ENCODE assay signal across 8 cellular contexts in genomic region chr6:157021267-157022021, GRCh38.
DNase-seq lines count a peak whose midpoint lies in the region; ATAC-seq, FAIRE-seq and TF ChIP-seq lines count a peak whose summit lies in the region.

No MANE protein-coding gene starts in this region.

- H3K27ac Mint-ChIP-seq in activated naive CD4-positive, alpha-beta T cell treated with anti-CD3 and anti-CD28 coated beads for 36 hours, result peak overlapping the region; percentile 99

- CTCF ChIA-PET in activated naive CD4-positive, alpha-beta T cell treated with anti-CD3 and anti-CD28 coated beads for 36 hours (lab: Charles Lee), result interaction anchor here (1.4 kb wide), 1 partner anchor 231 kb away, joined by 3 read pairs; no protein-coding TSS in a partner anchor

- H3K27ac ChIP-seq in SJSA1 (peak overlapping the region; percentile 97), gastroesophageal sphincter (peak overlapping the region; percentile 84 to 99 (median 98)), suprapubic skin (peak overlapping the region; percentile 99)

- peaks cover 64% of the 10 kb centered on the region for H3K4me1 Mint-ChIP-seq in activated naive CD4-positive, alpha-beta T cell treated with anti-CD3 and anti-CD28 coated beads for 36 hours (ENCODE audit: low read depth)

- H3K9me3 ChIP-seq in SJSA1 (replicated peaks) (peaks cover 10% of the 10 kb centered on the region; the same call in 1 of the 2 replicates), gastroesophageal sphincter (no peaks in the 10 kb centered on the region), suprapubic skin (peaks cover 8% of the 10 kb centered on the region)

- no peaks in the 10 kb centered on the region for H3K27me3 Mint-ChIP-seq in activated naive CD4-positive, alpha-beta T cell treated with anti-CD3 and anti-CD28 coated beads for 36 hours (ENCODE audit: low read depth)

- no peak for FAIRE-seq in H54 (lab: Jason Lieb, UNC)

- H3K36me3 Mint-ChIP-seq in activated naive CD4-positive, alpha-beta T cell treated with anti-CD3 and anti-CD28 coated beads for 36 hours (ENCODE audit: low read depth), result no peaks in the 10 kb centered on the region

- DNase-seq in GM06990 (ENCODE audit: extremely low read depth, insufficient read length) (peak; percentile 92), H54 (ENCODE audit: insufficient read length, low spot score) (peak; percentile 42), SJSA1 (ENCODE audit: low read depth in 1 of 2, low spot score in 2 of 2) (peak; percentile 92 to 96), occipital lobe (lab: John Stamatoyannopoulos, UW) (peak; percentile 86), suprapubic skin (ENCODE audit: low spot score in 2 of 2) (peak; percentile 94 to 95)
- DNase-seq in activated naive CD4-positive, alpha-beta T cell treated with anti-CD3 and anti-CD28 coated beads for 36 hours, result peak; percentile 90

- H3K4me3 ChIP-seq in GM06990 (replicated peaks; ENCODE audit: low read depth, low read length), result peak overlapping the region; percentile 83
- H3K4me3 ChIP-seq in SJSA1, result peak overlapping the region; percentile 73
- H3K4me3 ChIP-seq in gastroesophageal sphincter, result peak overlapping the region; percentile 50 to 83
- peak overlapping the region; percentile 78 for H3K4me3 ChIP-seq in suprapubic skin

- TF ChIP-seq POLR2A in H54 (IDR thresholded peaks at IDR 0.05; ENCODE audit: low read depth, low read length) (peak; percentile 90), gastroesophageal sphincter (IDR thresholded peaks at IDR 0.05) (peak; percentile 97 to 98), suprapubic skin (IDR thresholded peaks at IDR 0.05) (peak; percentile 94 to 97)

- H3K4me1 ChIP-seq in SJSA1 (replicated peaks) (peaks cover 14% of the 10 kb centered on the region), gastroesophageal sphincter (peaks cover 6 to 50% (median 12%) of the 10 kb centered on the region in 3 donors), suprapubic skin (peaks cover 42% of the 10 kb centered on the region)

- peaks cover 3% of the 10 kb centered on the region for H3K9me3 Mint-ChIP-seq in activated naive CD4-positive, alpha-beta T cell treated with anti-CD3 and anti-CD28 coated beads for 36 hours

- intact Hi-C loops in activated naive CD4-positive, alpha-beta T cell treated with anti-CD3 and anti-CD28 coated beads for 36 hours (cut with micrococcal nuclease), result loop anchor here (1.0 to 10.0 kb wide), 11 partner anchors 12 to 1707 kb away; partner anchors contain the start of genes TFB1M and ZDHHC14

- TF ChIP-seq CTCF in GM06990 (IDR thresholded peaks at IDR 0.05; ENCODE audit: insufficient read depth, low read length, poor library complexity, severe bottlenecking) (no peak), LNCAP (IDR thresholded peaks at IDR 0.05) (peak; percentile 55), gastroesophageal sphincter (IDR thresholded peaks at IDR 0.05) (peak in 3 of 4 experiments; percentile 58 to 59 (median 59)), suprapubic skin (IDR thresholded peaks at IDR 0.05) (peak in 1 of 2 donors; percentile 57)

- TF ChIP-seq EP300 in gastroesophageal sphincter (IDR thresholded peaks at IDR 0.05), result no peak
- TF ChIP-seq EP300 in suprapubic skin (IDR thresholded peaks at IDR 0.05), result no peak

- H3K27me3 ChIP-seq in GM06990 (replicated peaks; ENCODE audit: control insufficient read depth, insufficient read depth, low read length) (no peaks in the 10 kb centered on the region), SJSA1 (replicated peaks) (no peaks in the 10 kb centered on the region), gastroesophageal sphincter (no peaks in the 10 kb centered on the region), suprapubic skin (no peaks in the 10 kb centered on the region)

- H3K4me3 Mint-ChIP-seq in activated naive CD4-positive, alpha-beta T cell treated with anti-CD3 and anti-CD28 coated beads for 36 hours, result peak overlapping the region; percentile 92

- H3K36me3 ChIP-seq in GM06990 (ENCODE audit: control insufficient read depth, insufficient read depth, low read length) (no peaks in the 10 kb centered on the region), SJSA1 (peaks cover 5% of the 10 kb centered on the region; the same call in 1 of the 2 replicates), gastroesophageal sphincter (no peaks in the 10 kb centered on the region), suprapubic skin (no peaks in the 10 kb centered on the region)

- peak; percentile 94 for ATAC-seq in gastroesophageal sphincter

- WGBS in gastroesophageal sphincter (ENCODE audit: low coverage in 1 of 2), 2 donors, result 0% methylated on average over 10 of the region's 92 CpGs; no CpG with 5 or more reads in 1 of the 2 donors
- 0% methylated on average over 42 of the region's 92 CpGs for WGBS in suprapubic skin

Comparison
In these comparisons a context has a peak if more than half of its experiments do, and no peak if none do; other contexts are left out.
1. Peak in every context shown above with its lines: DNase-seq, ATAC-seq, H3K4me3 ChIP-seq and H3K27ac ChIP-seq.
2. DNase-seq: peak in every context shown above with its lines; median percentile 94 in suprapubic skin; 94 in SJSA1; 92 in GM06990; 90 in activated naive CD4-positive, alpha-beta T cell treated with anti-CD3 and anti-CD28 coated beads for 36 hours; 86 in occipital lobe; 42 in H54.